20 cellular contexts compared by ENCODE assay signal in the genomic region with DNA sequence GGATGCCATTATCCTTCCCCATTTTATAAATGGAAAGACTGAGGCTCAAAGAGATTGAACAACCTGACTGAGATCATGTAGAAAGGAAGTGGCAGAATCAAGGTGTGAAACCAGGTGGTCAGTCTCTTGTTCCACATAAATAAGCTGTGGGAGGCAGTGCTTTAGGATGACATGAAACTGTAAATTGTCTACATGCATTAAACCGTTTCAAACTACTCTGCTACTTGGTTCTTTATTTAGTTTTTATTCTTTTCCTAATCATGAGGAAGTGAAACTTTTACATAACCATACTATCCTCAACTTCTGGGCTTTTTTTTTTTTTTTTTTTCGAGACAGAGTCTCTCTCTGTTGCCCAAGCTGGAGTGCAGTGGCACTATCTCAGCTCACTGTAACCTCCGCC.
DNase-seq lines count a peak whose midpoint lies in the region; ATAC-seq and TF ChIP-seq lines count a peak whose summit lies in the region.
"Had no signal": no experiment of that assay in that cellular context is flagged by ENCODE, and none has a peak within 500 bp of the region (broad histone marks: within the 10 kb centered on the region; RNA-seq: fewer than 3 reads in every experiment).

No MANE protein-coding gene starts in this region.

- DNase-seq in germinal center (ENCODE audit: low spot score): peak; percentile 3
- no peak for DNase-seq in HCEC 1CT
- no peak for DNase-seq in pons (ENCODE audit: low spot score)
- DNase-seq: activated naive CD4-positive, alpha-beta T cell treated with anti-CD3 and anti-CD28 coated beads for 36 hours; aorta; cerebellar nuclear complex; COR-L47; effector memory CD4-positive, alpha-beta T cell; GM23248; hippocampal formation; kidney; mesendoderm; NCI-H1417; NCI-H774; stimulated activated CD4-positive, alpha-beta T cell treated with anti-CD3 and anti-CD28 coated beads, Interleukin-4, amount 100 ng/mL, for 1 hour had no signal

- TF ChIP-seq POLR2A in GM18505 (IDR thresholded peaks at IDR 0.05; ENCODE audit: borderline replicate concordance, extremely low read depth, insufficient read depth, insufficient read length): no peak

- ATAC-seq in GM18505 (IDR thresholded peaks at IDR 0.05; ENCODE audit: unreplicated experiment) (peak; percentile 71), GM21515 (IDR thresholded peaks at IDR 0.05; ENCODE audit: unreplicated experiment) (peak; percentile 84), HG03565 (IDR thresholded peaks at IDR 0.05; ENCODE audit: unreplicated experiment) (peak; percentile 57), HG03039 (IDR thresholded peaks at IDR 0.05; ENCODE audit: unreplicated experiment) (no peak)
- ATAC-seq: SK-N-SH treated with all-trans-retinoic acid at 6 μM for 48 hours had no signal
